ENCODE assay signal across 8 cellular contexts in genomic region chr11:40293655-40294342, GRCh38.
DNase-seq lines count a peak whose midpoint lies in the region; ATAC-seq and TF ChIP-seq lines count a peak whose summit lies in the region.

No MANE protein-coding gene starts in this region.

- H3K4me1 Mint-ChIP-seq in brain, result peaks cover 37% of the 10 kb centered on the region

- H3K36me3 Mint-ChIP-seq in brain, result no peaks in the 10 kb centered on the region

- peaks cover 39% of the 10 kb centered on the region for H3K27me3 Mint-ChIP-seq in brain

- H3K9me3 Mint-ChIP-seq in brain, result no peaks in the 10 kb centered on the region

- H3K4me1 ChIP-seq in HUES64 (ENCODE audit: insufficient read depth, low read length) (peaks cover 11% of the 10 kb centered on the region), iPS DF 6.9 (ENCODE audit: control insufficient read depth, insufficient read depth, low read length) (no peaks in the 10 kb centered on the region)

- H3K27ac ChIP-seq in HUES64 (ENCODE audit: low read depth, low read length) (no peak overlapping the region), iPS DF 6.9 (ENCODE audit: low read length) (no peak overlapping the region)

- H3K9me3 ChIP-seq in HUES64 (ENCODE audit: insufficient read depth, low read depth, low read length) (no peaks in the 10 kb centered on the region), iPS DF 6.9 (ENCODE audit: control insufficient read depth, insufficient read depth, low read length) (no peaks in the 10 kb centered on the region)

- no peaks in the 10 kb centered on the region for H3K36me3 ChIP-seq in HUES64 (ENCODE audit: insufficient read depth, low read length)
- no peaks in the 10 kb centered on the region for H3K36me3 ChIP-seq in iPS DF 6.9 (ENCODE audit: control insufficient read depth, insufficient read depth, low read length)

- H3K4me3 Mint-ChIP-seq in brain, result peak overlapping the region; percentile 85 to 91 (median 89)

- under 1% methylated on average over 27 of the region's 27 CpGs for WGBS in HUES64
- WGBS in iPS DF 6.9 (ENCODE audit: insufficient coverage, insufficient read length), result no CpG with 5 or more reads among the region's 27 CpGs

- DNase-seq in DMS 273 (lab: John Stamatoyannopoulos, UW; ENCODE audit: unreplicated experiment) (peak; percentile 51), DMS 273 treated with DMSO at 0.1 percent for 48 hours (lab: John Stamatoyannopoulos, UW) (no peak), iPS DF 6.9 (ENCODE audit: low read depth, low spot score) (peak; percentile 61), retina (peak; percentile 94)

- peak overlapping the region; percentile 76 to 97 (median 88) for H3K27ac Mint-ChIP-seq in brain

- peak; percentile 92 for ATAC-seq in GM21576 (IDR thresholded peaks at IDR 0.05; ENCODE audit: unreplicated experiment)

- H3K27me3 ChIP-seq in HUES64 (ENCODE audit: insufficient read depth, low read length) (peaks cover 38% of the 10 kb centered on the region), iPS DF 6.9 (ENCODE audit: control insufficient read depth, insufficient read depth, low read length) (peaks cover 8% of the 10 kb centered on the region; the same call in 1 of the 2 replicates)

- H3K4me3 ChIP-seq in HUES64 (ENCODE audit: low read length), result peak overlapping the region; percentile 70
- peak overlapping the region; percentile 49; the same call in 1 of the 2 replicates for H3K4me3 ChIP-seq in iPS DF 6.9 (ENCODE audit: low read length)

- H3K9ac ChIP-seq in HUES64 (ENCODE audit: low read depth, low read length), result peak overlapping the region; percentile 45

- TF ChIP-seq CTCF in brain (conservative IDR thresholded peaks at IDR 0.05), result peak; percentile 91 to 95

TF ChIP-seq in PFSK-1, 5 proteins besides CTCF, POLR2A, EP300 and RAD21:
- TF ChIP-seq POLR2AphosphoS5 (IDR thresholded peaks at IDR 0.05; ENCODE audit: low read depth, low read length), result peak; percentile 96; the same call in 1 of the 2 replicates
- TF ChIP-seq SIN3A (IDR thresholded peaks at IDR 0.05; ENCODE audit: borderline replicate concordance, insufficient read depth, low read length), result 0 out of 2 replicates have a peak, but pooled peaks have one; percentile 87
- peak; percentile 90 for TF ChIP-seq TAF1 (IDR thresholded peaks at IDR 0.05; ENCODE audit: borderline replicate concordance, insufficient read depth, low read length)
- TF ChIP-seq, protein P1, sequence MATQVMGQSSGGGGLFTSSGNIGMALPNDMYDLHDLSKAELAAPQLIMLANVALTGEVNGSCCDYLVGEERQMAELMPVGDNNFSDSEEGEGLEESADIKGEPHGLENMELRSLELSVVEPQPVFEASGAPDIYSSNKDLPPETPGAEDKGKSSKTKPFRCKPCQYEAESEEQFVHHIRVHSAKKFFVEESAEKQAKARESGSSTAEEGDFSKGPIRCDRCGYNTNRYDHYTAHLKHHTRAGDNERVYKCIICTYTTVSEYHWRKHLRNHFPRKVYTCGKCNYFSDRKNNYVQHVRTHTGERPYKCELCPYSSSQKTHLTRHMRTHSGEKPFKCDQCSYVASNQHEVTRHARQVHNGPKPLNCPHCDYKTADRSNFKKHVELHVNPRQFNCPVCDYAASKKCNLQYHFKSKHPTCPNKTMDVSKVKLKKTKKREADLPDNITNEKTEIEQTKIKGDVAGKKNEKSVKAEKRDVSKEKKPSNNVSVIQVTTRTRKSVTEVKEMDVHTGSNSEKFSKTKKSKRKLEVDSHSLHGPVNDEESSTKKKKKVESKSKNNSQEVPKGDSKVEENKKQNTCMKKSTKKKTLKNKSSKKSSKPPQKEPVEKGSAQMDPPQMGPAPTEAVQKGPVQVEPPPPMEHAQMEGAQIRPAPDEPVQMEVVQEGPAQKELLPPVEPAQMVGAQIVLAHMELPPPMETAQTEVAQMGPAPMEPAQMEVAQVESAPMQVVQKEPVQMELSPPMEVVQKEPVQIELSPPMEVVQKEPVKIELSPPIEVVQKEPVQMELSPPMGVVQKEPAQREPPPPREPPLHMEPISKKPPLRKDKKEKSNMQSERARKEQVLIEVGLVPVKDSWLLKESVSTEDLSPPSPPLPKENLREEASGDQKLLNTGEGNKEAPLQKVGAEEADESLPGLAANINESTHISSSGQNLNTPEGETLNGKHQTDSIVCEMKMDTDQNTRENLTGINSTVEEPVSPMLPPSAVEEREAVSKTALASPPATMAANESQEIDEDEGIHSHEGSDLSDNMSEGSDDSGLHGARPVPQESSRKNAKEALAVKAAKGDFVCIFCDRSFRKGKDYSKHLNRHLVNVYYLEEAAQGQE (IDR thresholded peaks at IDR 0.05; ENCODE audit: insufficient read depth in 1 of 2, low read depth in 2 of 2, low read length in 2 of 2), result peak in 1 of 2 experiments; percentile 56; a peak in 1 of 4 replicates
- TF ChIP-seq FOXP2 (optimal IDR thresholded peaks at IDR 0.05; ENCODE audit: borderline replicate concordance, extremely low read depth, extremely low read length, insufficient read depth), result peak; percentile 15
